ENCODE assay signal across 8 cellular contexts in genomic region chr7:129825005-129825553, GRCh38.
DNase-seq lines count a peak whose midpoint lies in the region; ATAC-seq and TF ChIP-seq lines count a peak whose summit lies in the region.

No MANE protein-coding gene starts in this region.

- BruUV-seq in Panc1 (replicated peaks; lab: Mats Ljungman, UMichigan) = no TSS peak

- TF ChIP-seq RAD21 in Ishikawa (IDR thresholded peaks at IDR 0.05; ENCODE audit: low read depth) = peak; percentile 25; the same call in 1 of the 2 replicates

- peak overlapping the region; percentile 81 for H3K27ac ChIP-seq in Panc1 (ENCODE audit: low read length)

- intact Hi-C loops in Panc1 (cut with micrococcal nuclease; ENCODE audit: unreplicated experiment) (loop anchor here (1.0 kb wide), 1 partner anchor 161 kb away; no protein-coding TSS in a partner anchor), sciatic nerve (cut with DNase I) (loop anchor here (10.0 kb wide), 1 partner anchor 190 kb away; no protein-coding TSS in a partner anchor)

- ATAC-seq in GM21619 (IDR thresholded peaks at IDR 0.05; ENCODE audit: unreplicated experiment) = peak; percentile 42
- ATAC-seq in Panc1 = peak; percentile 90
- ATAC-seq in sciatic nerve = peak; percentile 79
- ATAC-seq in GM18519 (IDR thresholded peaks at IDR 0.05; ENCODE audit: low FRiP score, unreplicated experiment) = no peak

- DNase-seq in ELR (ENCODE audit: low read depth) (peak; percentile 68), Panc1 (ENCODE audit: low read depth, low spot score) (peak; percentile 62), astrocyte of the cerebellum (ENCODE audit: low read depth) (no peak), iPS DF 4.7 (ENCODE audit: extremely low read depth, low spot score) (peak; percentile 96), sciatic nerve (ENCODE audit: low spot score) (peak; percentile 83)

- no peaks in the 10 kb centered on the region for H3K36me3 ChIP-seq in Panc1 (ENCODE audit: control insufficient read depth, insufficient read depth, low read length)

- CTCF ChIA-PET in Panc1 (lab: Charles Lee) = interaction anchor here (0.5 to 1.3 kb wide), 15 partner anchors 58 to 462 kb away, joined by 3 to 12 read pairs (median 4); no protein-coding TSS in a partner anchor

- H3K4me1 ChIP-seq in Panc1 (ENCODE audit: control insufficient read depth, insufficient read depth, low read length) = peaks cover 4% of the 10 kb centered on the region; the same call in 1 of the 2 replicates

- H3K27me3 ChIP-seq in Panc1 (ENCODE audit: control insufficient read depth, insufficient read depth, low read length) = no peaks in the 10 kb centered on the region

- no peak for TF ChIP-seq CTCF in Panc1 (IDR thresholded peaks at IDR 0.05)
- peak; percentile 50 for TF ChIP-seq CTCF in astrocyte of the cerebellum (IDR thresholded peaks at IDR 0.05; ENCODE audit: low read depth, low read length, missing control alignments)

- POLR2A ChIA-PET in Panc1 (lab: Charles Lee) = no interaction called here

- TF ChIP-seq EP300 in Ishikawa (IDR thresholded peaks at IDR 0.05; ENCODE audit: borderline replicate concordance) = no peak

- in situ Hi-C loops in Panc1 (cut with HindIII; ENCODE audit: low pct_unique_long_range_greater_than_20kb, low sequenced_read_pairs) = no loop called here
- in situ Hi-C loops in astrocyte of the cerebellum (cut with HindIII; ENCODE audit: low sequenced_read_pairs) = no loop called here

- no peaks in the 10 kb centered on the region for H3K9me3 ChIP-seq in Panc1 (ENCODE audit: control insufficient read depth, insufficient read depth, low read depth, low read length)

- H3K4me3 ChIP-seq in Panc1 (ENCODE audit: low read depth in 2 of 2, low read length in 2 of 2) (peak overlapping the region; percentile 70 to 74), astrocyte of the cerebellum (ENCODE audit: low read depth, low read length) (peak overlapping the region; percentile 67)

TF ChIP-seq in Ishikawa, 13 proteins besides CTCF, POLR2A, EP300 and RAD21:
- TF ChIP-seq TCF12 (IDR thresholded peaks at IDR 0.05; ENCODE audit: low read depth) = no peak
- no peak for TF ChIP-seq REST (IDR thresholded peaks at IDR 0.05; ENCODE audit: low read depth)
- TF ChIP-seq YY1 (IDR thresholded peaks at IDR 0.05; ENCODE audit: low read depth) = no peak
- peak; percentile 84 for TF ChIP-seq MAX (IDR thresholded peaks at IDR 0.05)
- no peak for TF ChIP-seq FOXM1 (IDR thresholded peaks at IDR 0.05; ENCODE audit: borderline replicate concordance, low read depth)
- TF ChIP-seq CEBPB (IDR thresholded peaks at IDR 0.05) = no peak
- TF ChIP-seq TAF1 (IDR thresholded peaks at IDR 0.05; ENCODE audit: low read depth) = 0 out of 2 replicates have a peak, but pooled peaks have one; percentile 34
- no peak for TF ChIP-seq EGR1 (IDR thresholded peaks at IDR 0.05)
- no peak for TF ChIP-seq CREB1 (IDR thresholded peaks at IDR 0.05; ENCODE audit: low read depth)
- peak; percentile 79 for TF ChIP-seq USF1 (IDR thresholded peaks at IDR 0.05)
- no peak; the same call in 1 of the 2 replicates for TF ChIP-seq NFIC (IDR thresholded peaks at IDR 0.05)
- TF ChIP-seq TEAD4 (IDR thresholded peaks at IDR 0.05) = no peak
- TF ChIP-seq ZBTB7A (IDR thresholded peaks at IDR 0.05; ENCODE audit: low read depth) = no peak
